In the genomic region with DNA sequence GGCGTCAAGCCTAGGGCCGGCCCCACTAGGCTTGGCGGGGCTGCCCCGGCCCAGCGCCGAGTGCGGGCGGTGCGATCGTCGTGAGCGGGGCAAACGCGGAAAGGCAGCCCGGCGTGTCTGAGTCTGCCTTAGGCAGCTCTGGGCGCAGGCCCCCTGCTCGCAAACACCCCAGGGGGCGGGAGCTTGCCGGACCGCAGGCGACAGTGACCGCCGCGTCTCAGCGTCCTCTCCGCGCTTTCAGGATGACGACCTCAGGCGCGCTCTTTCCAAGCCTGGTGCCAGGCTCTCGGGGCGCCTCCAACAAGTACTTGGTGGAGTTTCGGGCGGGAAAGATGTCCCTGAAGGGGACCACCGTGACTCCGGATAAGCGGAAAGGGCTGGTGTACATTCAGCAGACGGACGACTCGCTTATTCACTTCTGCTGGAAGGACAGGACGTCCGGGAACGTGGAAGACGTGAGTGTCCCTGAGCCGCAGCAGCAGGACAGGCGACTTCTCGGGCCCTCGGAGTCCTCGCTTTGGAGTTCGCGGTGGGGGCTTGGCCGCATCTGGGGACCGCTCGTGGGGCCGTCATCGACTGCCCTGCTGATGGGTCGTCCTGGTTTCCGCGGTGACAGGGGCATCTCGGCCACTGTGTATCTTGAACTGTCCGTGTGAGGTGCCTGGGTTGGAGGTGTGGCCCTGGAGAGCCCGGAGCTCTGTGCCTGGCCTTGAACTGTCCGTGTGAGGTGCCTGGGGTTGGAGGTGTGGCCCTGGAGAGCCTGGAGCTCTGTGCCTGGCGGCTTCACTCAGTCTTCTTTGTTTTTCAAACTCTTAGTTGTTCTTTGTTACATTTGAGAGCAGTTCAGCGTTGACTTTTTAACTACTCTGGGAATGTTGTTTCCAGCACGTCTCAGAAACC, we compare ENCODE assay signal across 1 cellular context.
TF ChIP-seq lines count a peak whose summit lies in the region.

No MANE protein-coding gene starts in this region.

TF ChIP-seq in A549, 52 proteins besides CTCF, POLR2A, EP300 and RAD21 (continued from another document):
- TF ChIP-seq, protein P1, sequence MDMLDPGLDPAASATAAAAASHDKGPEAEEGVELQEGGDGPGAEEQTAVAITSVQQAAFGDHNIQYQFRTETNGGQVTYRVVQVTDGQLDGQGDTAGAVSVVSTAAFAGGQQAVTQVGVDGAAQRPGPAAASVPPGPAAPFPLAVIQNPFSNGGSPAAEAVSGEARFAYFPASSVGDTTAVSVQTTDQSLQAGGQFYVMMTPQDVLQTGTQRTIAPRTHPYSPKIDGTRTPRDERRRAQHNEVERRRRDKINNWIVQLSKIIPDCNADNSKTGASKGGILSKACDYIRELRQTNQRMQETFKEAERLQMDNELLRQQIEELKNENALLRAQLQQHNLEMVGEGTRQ (IDR thresholded peaks at IDR 0.05): no peak
- TF ChIP-seq, protein P2, sequence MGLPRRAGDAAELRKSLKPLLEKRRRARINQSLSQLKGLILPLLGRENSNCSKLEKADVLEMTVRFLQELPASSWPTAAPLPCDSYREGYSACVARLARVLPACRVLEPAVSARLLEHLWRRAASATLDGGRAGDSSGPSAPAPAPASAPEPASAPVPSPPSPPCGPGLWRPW (IDR thresholded peaks at IDR 0.05): no peak
- TF ChIP-seq PHF8 (IDR thresholded peaks at IDR 0.05; ENCODE audit: borderline replicate concordance, low read depth) (no peak), RFX5 (IDR thresholded peaks at IDR 0.05) (no peak), FOSL2 (IDR thresholded peaks at IDR 0.05) (no peak), FOSL2 (CRISPR knock-in tag; IDR thresholded peaks at IDR 0.05) (no peak), HOXA7 (CRISPR knock-in tag; IDR thresholded peaks at IDR 0.05) (no peak), TP53 (CRISPR knock-in tag; IDR thresholded peaks at IDR 0.05) (no peak), RARB (CRISPR knock-in tag; IDR thresholded peaks at IDR 0.05) (no peak)
TF ChIP-seq in A549: peak in this region for 4.
